In genomic region chr9:62730245-62731000, GRCh38 we compare ENCODE assay signal across 8 cellular contexts.
DNase-seq lines count a peak whose midpoint lies in the region; ATAC-seq and TF ChIP-seq lines count a peak whose summit lies in the region.
"Not testable (repeated sequence)": the region's sequence is repeated elsewhere in the genome, so short reads cannot be mapped to it uniquely, and the experiment has no call there.

No MANE protein-coding gene starts in this region.

- not testable (repeated sequence) for H3K9me3 Mint-ChIP-seq in naive B cell

- H3K36me3 Mint-ChIP-seq in naive B cell: not testable (repeated sequence)

- H4K20me1 ChIP-seq in PC-3 (ENCODE audit: low read length): not testable (repeated sequence)

- H3K36me3 ChIP-seq in PC-3 (ENCODE audit: low read depth, low read length): not testable (repeated sequence)

- not testable (repeated sequence) for H3K27me3 Mint-ChIP-seq in naive B cell

- not testable (repeated sequence) for H3K79me2 ChIP-seq in PC-3 (ENCODE audit: low read length)

- H3K9me2 ChIP-seq in PC-3 (replicated peaks; ENCODE audit: low read length): not testable (repeated sequence)

- H3K4me2 ChIP-seq in PC-3 (ENCODE audit: low read length): not testable (repeated sequence)

- not testable (repeated sequence) for TF ChIP-seq CTCF in PC-3 (conservative IDR thresholded peaks at IDR 0.05; ENCODE audit: low read depth, low read length)

- H3K27me3 ChIP-seq in PC-3 (ENCODE audit: low read length): not testable (repeated sequence)

- not testable (repeated sequence) for H3K27ac Mint-ChIP-seq in naive B cell

- POLR2A ChIA-PET in PC-3 (lab: Charles Lee; ENCODE audit: unreplicated experiment): not testable (repeated sequence)

- H3K27ac ChIP-seq in PC-3 (ENCODE audit: low read length): not testable (repeated sequence)

- intact Hi-C loops in PC-3 (cut with micrococcal nuclease): not testable (repeated sequence)

- DNase-seq in PC-3, naive B cell: not testable (repeated sequence)

- not testable (repeated sequence) for H3K4me3 Mint-ChIP-seq in naive B cell

- H3K4me1 ChIP-seq in PC-3 (ENCODE audit: insufficient read depth, low read length): not testable (repeated sequence)

- not testable (repeated sequence) for BruUV-seq in PC-3 (replicated peaks; lab: Mats Ljungman, UMichigan)

- not testable (repeated sequence) for H3F3A ChIP-seq in PC-3 (ENCODE audit: low read length, unreplicated experiment)

- not testable (repeated sequence) for H3K9me3 ChIP-seq in PC-3 (ENCODE audit: low read length)

- H3K9ac ChIP-seq in PC-3 (ENCODE audit: low read length): not testable (repeated sequence)

- not testable (repeated sequence) for H2AFZ ChIP-seq in PC-3 (ENCODE audit: low read length)

- ATAC-seq in GM18517 (IDR thresholded peaks at IDR 0.05; ENCODE audit: unreplicated experiment): peak; percentile 98
- ATAC-seq in GM19328 (IDR thresholded peaks at IDR 0.05; ENCODE audit: unreplicated experiment): peak; percentile 88
- ATAC-seq in GM21447 (IDR thresholded peaks at IDR 0.05; ENCODE audit: unreplicated experiment): peak; percentile 89
- ATAC-seq in HG02642 (IDR thresholded peaks at IDR 0.05; ENCODE audit: poor library complexity, unreplicated experiment): peak; percentile 97
- peak; percentile 96 for ATAC-seq in HG03039 (IDR thresholded peaks at IDR 0.05; ENCODE audit: unreplicated experiment)
- ATAC-seq in HG03354 (IDR thresholded peaks at IDR 0.05; ENCODE audit: poor library complexity, severe bottlenecking, unreplicated experiment): peak; percentile 95
- ATAC-seq in PC-3: peak; percentile 70
- ATAC-seq in naive B cell (ENCODE audit: low read depth in 2 of 2): peak; percentile 18 to 47

- not testable (repeated sequence) for H3K4me1 Mint-ChIP-seq in naive B cell

- not testable (repeated sequence) for H3K4me3 ChIP-seq in PC-3 (ENCODE audit: low read length)

- CTCF ChIA-PET in PC-3 (lab: Charles Lee): not testable (repeated sequence)

Comparison
In these comparisons a context has a peak if more than half of its experiments do, and no peak if none do; other contexts are left out.
1. ATAC-seq: peak in every context shown above with its lines; median percentile 98 in GM18517; 97 in HG02642; 96 in HG03039; 95 in HG03354; 89 in GM21447; 88 in GM19328; 70 in PC-3; 32 in naive B cell.